ENCODE assay signal across 8 cellular contexts in genomic region chr5:139979518-139979917, GRCh38.
"Had no signal": no experiment of that assay in that cellular context is flagged by ENCODE, and none has a peak within 500 bp of the region (broad histone marks: within the 10 kb centered on the region; RNA-seq: fewer than 3 reads in every experiment).

No MANE protein-coding gene starts in this region.

- H3K4me3 ChIP-seq: GM23338, K562 had no signal

- DNase-seq: H9, HCEC 1CT, IMR-90, KG1 had no signal

- FAIRE-seq: H1, H54, K562 had no signal

- H3K4me2 ChIP-seq: GM23338 had no signal

- H2AFZ ChIP-seq: GM23338 had no signal

- ATAC-seq: GM23338, K562 had no signal
